1 cellular context compared by ENCODE assay signal in genomic region chr1:98044071-98044697, GRCh38.
TF ChIP-seq lines count a peak whose summit lies in the region.

No MANE protein-coding gene starts in this region.

TF ChIP-seq in WTC11, 78 proteins besides CTCF, POLR2A, EP300 and RAD21 (continued from another document):
- TF ChIP-seq, protein P1, sequence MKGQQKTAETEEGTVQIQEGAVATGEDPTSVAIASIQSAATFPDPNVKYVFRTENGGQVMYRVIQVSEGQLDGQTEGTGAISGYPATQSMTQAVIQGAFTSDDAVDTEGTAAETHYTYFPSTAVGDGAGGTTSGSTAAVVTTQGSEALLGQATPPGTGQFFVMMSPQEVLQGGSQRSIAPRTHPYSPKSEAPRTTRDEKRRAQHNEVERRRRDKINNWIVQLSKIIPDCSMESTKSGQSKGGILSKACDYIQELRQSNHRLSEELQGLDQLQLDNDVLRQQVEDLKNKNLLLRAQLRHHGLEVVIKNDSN (CRISPR knock-in tag; IDR thresholded peaks at IDR 0.05) = no peak
- TF ChIP-seq GABPB1 (CRISPR knock-in tag; IDR thresholded peaks at IDR 0.05) (no peak), ZNF396 (CRISPR knock-in tag; IDR thresholded peaks at IDR 0.05; ENCODE audit: borderline replicate concordance) (no peak), OVOL2 (CRISPR knock-in tag; IDR thresholded peaks at IDR 0.05; ENCODE audit: borderline replicate concordance) (no peak), KAT7 (CRISPR knock-in tag; IDR thresholded peaks at IDR 0.05; ENCODE audit: borderline replicate concordance) (no peak)
- TF ChIP-seq, protein P2, sequence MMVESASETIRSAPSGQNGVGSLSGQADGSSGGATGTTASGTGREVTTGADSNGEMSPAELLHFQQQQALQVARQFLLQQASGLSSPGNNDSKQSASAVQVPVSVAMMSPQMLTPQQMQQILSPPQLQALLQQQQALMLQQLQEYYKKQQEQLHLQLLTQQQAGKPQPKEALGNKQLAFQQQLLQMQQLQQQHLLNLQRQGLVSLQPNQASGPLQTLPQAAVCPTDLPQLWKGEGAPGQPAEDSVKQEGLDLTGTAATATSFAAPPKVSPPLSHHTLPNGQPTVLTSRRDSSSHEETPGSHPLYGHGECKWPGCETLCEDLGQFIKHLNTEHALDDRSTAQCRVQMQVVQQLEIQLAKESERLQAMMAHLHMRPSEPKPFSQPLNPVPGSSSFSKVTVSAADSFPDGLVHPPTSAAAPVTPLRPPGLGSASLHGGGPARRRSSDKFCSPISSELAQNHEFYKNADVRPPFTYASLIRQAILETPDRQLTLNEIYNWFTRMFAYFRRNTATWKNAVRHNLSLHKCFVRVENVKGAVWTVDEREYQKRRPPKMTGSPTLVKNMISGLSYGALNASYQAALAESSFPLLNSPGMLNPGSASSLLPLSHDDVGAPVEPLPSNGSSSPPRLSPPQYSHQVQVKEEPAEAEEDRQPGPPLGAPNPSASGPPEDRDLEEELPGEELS (CRISPR knock-in tag; IDR thresholded peaks at IDR 0.05) = no peak
- TF ChIP-seq, protein P3, sequence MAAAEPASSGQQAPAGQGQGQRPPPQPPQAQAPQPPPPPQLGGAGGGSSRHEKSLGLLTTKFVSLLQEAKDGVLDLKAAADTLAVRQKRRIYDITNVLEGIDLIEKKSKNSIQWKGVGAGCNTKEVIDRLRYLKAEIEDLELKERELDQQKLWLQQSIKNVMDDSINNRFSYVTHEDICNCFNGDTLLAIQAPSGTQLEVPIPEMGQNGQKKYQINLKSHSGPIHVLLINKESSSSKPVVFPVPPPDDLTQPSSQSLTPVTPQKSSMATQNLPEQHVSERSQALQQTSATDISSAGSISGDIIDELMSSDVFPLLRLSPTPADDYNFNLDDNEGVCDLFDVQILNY (CRISPR knock-in tag; IDR thresholded peaks at IDR 0.05) = no peak
